ENCODE assay signal across 7 cellular contexts in genomic region chr20:56358600-56359211, GRCh38. TPM values are rescaled to one million over a fixed set of nuclear protein-coding genes. Genes with fewer than 3 reads are reported as not detected.
DNase-seq lines count a peak whose midpoint lies in the region; ATAC-seq and TF ChIP-seq lines count a peak whose summit lies in the region.

TSS of gene FAM210B (plus strand) at chr20:56358974. CDS start at chr20:56359006, 32 bp downstream.

- peaks cover 2% of the 10 kb centered on the region for H3K36me3 Mint-ChIP-seq in brain

- no peak for TF ChIP-seq POLR2A in sigmoid colon (IDR thresholded peaks at IDR 0.05)

- H3K4me1 Mint-ChIP-seq in brain: peaks cover 48% of the 10 kb centered on the region

- H3K36me3 ChIP-seq in sigmoid colon: peaks cover 0 to 4% (median 0%) of the 10 kb centered on the region in 4 donors

- no peak for TF ChIP-seq EP300 in sigmoid colon (IDR thresholded peaks at IDR 0.05)

- H3K27ac ChIP-seq in sigmoid colon: peak within 1 kb of the TSS; percentile 89 to 91 (median 90)

- peaks cover 0 to 34% (median 27%) of the 10 kb centered on the region in 4 donors for H3K4me1 ChIP-seq in sigmoid colon

- H3K9me3 Mint-ChIP-seq in brain: no peaks in the 10 kb centered on the region

- DNase-seq in NCI-H2029 treated with DMSO at 0.1 percent for 48 hours (lab: John Stamatoyannopoulos, UW) (peak; percentile 25), UCSD-AML1 (lab: John Stamatoyannopoulos, UW; ENCODE audit: unreplicated experiment) (peak; percentile 89), iPS DF 4.7 (ENCODE audit: extremely low read depth, low spot score) (peak; percentile 14), sigmoid colon (peak; percentile 94)

- no peak for TF ChIP-seq CTCF in brain (conservative IDR thresholded peaks at IDR 0.05)
- no peak for TF ChIP-seq CTCF in sigmoid colon (IDR thresholded peaks at IDR 0.05)

- ATAC-seq in GM18502 (IDR thresholded peaks at IDR 0.05; ENCODE audit: poor library complexity, unreplicated experiment) (peak; percentile 99), HG02970 (IDR thresholded peaks at IDR 0.05; ENCODE audit: low FRiP score, unreplicated experiment) (peak; percentile 99)

- peak within 1 kb of the TSS; percentile 83 to 97 (median 93) for H3K27ac Mint-ChIP-seq in brain

- H3K4me3 Mint-ChIP-seq in brain: peak within 1 kb of the TSS; percentile 89 to 96 (median 95)

- WGBS in sigmoid colon, 2 donors: 1% methylated on average over 63 of the region's 63 CpGs

- H3K27me3 ChIP-seq in sigmoid colon: no peaks in the 10 kb centered on the region

- H3K27me3 Mint-ChIP-seq in brain: no peaks in the 10 kb centered on the region

- intact Hi-C loops in sigmoid colon (cut with DNase I): loop anchor here (2.0 kb wide), 1 partner anchor 34 kb away; the partner anchor contains the start of genes AURKA and CSTF1

- H3K4me3 ChIP-seq in sigmoid colon: peak within 1 kb of the TSS; percentile 87 to 100 (median 95)

- H3K9me3 ChIP-seq in sigmoid colon: no peaks in the 10 kb centered on the region

RNA-seq across cellular contexts. Expression of gene FAM210B, which starts in this region (rescaled TPM):
- 191 TPM for polyA plus RNA-seq in brain (ENCODE audit: insufficient read depth, low read depth, low replicate concordance)
- 10 to 100 TPM; 41.9 to 52.2 (median 50.4) TPM for total RNA-seq in sigmoid colon
- 10 to 100 TPM; 17.0 to 28.2 (median 21.5) TPM for polyA plus RNA-seq in sigmoid colon

Comparison
In these comparisons a context has a peak if more than half of its experiments do, and no peak if none do; other contexts are left out.
1. Peak in every context shown above with its lines: DNase-seq, ATAC-seq, H3K4me3 ChIP-seq and H3K27ac ChIP-seq.
2. DNase-seq: peak in every context shown above with its lines; median percentile 94 in sigmoid colon; 89 in UCSD-AML1; 25 in NCI-H2029 treated with DMSO at 0.1 percent for 48 hours; 14 in iPS DF 4.7.